ENCODE assay signal across 8 cellular contexts in genomic region chr5:163437011-163437308, GRCh38. TPM values are rescaled to one million over a fixed set of nuclear protein-coding genes. Genes with fewer than 3 reads are reported as not detected.
A peak's percentile ranks its signal among the peaks of the same experiment; 100 is the strongest.
DNase-seq lines count a peak whose midpoint lies in the region; ATAC-seq and TF ChIP-seq lines count a peak whose summit lies in the region.

No MANE protein-coding gene starts in this region.

- H3K27ac ChIP-seq in adrenal gland (peak overlapping the region in 3 of 5 donors; percentile 81 to 92 (median 88)), liver (ENCODE audit: low read depth in 1 of 2, low read length in 2 of 2) (peak overlapping the region; percentile 77 to 85), tibial artery (peak overlapping the region; percentile 87 to 93)

- no peaks in the 10 kb centered on the region for H3K9me3 Mint-ChIP-seq in activated T-cell treated with anti-CD3 and anti-CD28 coated beads, Interleukin-2, amount 50 U/mL, for 24 hours

- no peak for DNase-seq in activated T-cell treated with anti-CD3 and anti-CD28 coated beads, Interleukin-2, amount 50 U/mL, for 24 hours
- DNase-seq in activated T-cell treated with anti-CD3 and anti-CD28 coated beads for 4 hours (no peak), adrenal gland (no peak), tibial artery (no peak), RKO (ENCODE audit: low spot score) (no peak), NCI-H2107 (lab: John Stamatoyannopoulos, UW) (no peak)

- no peak for TF ChIP-seq RAD21 in liver (IDR thresholded peaks at IDR 0.05)

- no peaks in the 10 kb centered on the region for H3K27me3 Mint-ChIP-seq in activated T-cell treated with anti-CD3 and anti-CD28 coated beads, Interleukin-2, amount 50 U/mL, for 24 hours

- H3K36me3 Mint-ChIP-seq in activated T-cell treated with anti-CD3 and anti-CD28 coated beads, Interleukin-2, amount 50 U/mL, for 24 hours (ENCODE audit: low read depth): peaks cover 43% of the 10 kb centered on the region

- peak overlapping the region in 1 of 2 donors; percentile 40 for H3K9ac ChIP-seq in liver (ENCODE audit: low read depth in 1 of 2, low read length in 2 of 2)

- peaks cover 45% of the 10 kb centered on the region for H3K4me1 Mint-ChIP-seq in activated T-cell treated with anti-CD3 and anti-CD28 coated beads, Interleukin-2, amount 50 U/mL, for 24 hours (ENCODE audit: low read depth)

- no peak for ATAC-seq in GM21447 (IDR thresholded peaks at IDR 0.05; ENCODE audit: unreplicated experiment)

- H3K36me3 ChIP-seq in adrenal gland (replicated peaks in 1 of 2) (peaks cover 0 to 14% of the 10 kb centered on the region in 2 donors), liver (ENCODE audit: control insufficient read depth in 4 of 4, insufficient read depth in 3 of 4, low read depth in 1 of 4, low read length in 3 of 4) (peaks cover 2 to 15% (median 6%) of the 10 kb centered on the region in 4 donors), tibial artery (peaks cover 8 to 9% (median 9%) of the 10 kb centered on the region in 3 donors)

- intact Hi-C loops in adrenal gland (cut with DNase I) (no loop called here), tibial artery (cut with DNase I; ENCODE audit: low total_unique reads) (no loop called here)

- H3K4me1 ChIP-seq in adrenal gland (replicated peaks in 1 of 2) (peaks cover 21 to 47% of the 10 kb centered on the region in 2 donors), liver (ENCODE audit: control insufficient read depth in 4 of 4, insufficient read depth in 4 of 4, low read length in 3 of 4) (peaks cover 1 to 58% (median 39%) of the 10 kb centered on the region in 4 donors), tibial artery (peaks cover 0 to 32% (median 11%) of the 10 kb centered on the region in 4 donors)

- no peaks in the 10 kb centered on the region for H3K27me3 ChIP-seq in adrenal gland
- H3K27me3 ChIP-seq in liver (ENCODE audit: control insufficient read depth in 4 of 4, insufficient read depth in 4 of 4, low read length in 3 of 4): no peaks in the 10 kb centered on the region
- no peaks in the 10 kb centered on the region for H3K27me3 ChIP-seq in tibial artery

- peak overlapping the region; percentile 91 for H3K27ac Mint-ChIP-seq in activated T-cell treated with anti-CD3 and anti-CD28 coated beads, Interleukin-2, amount 50 U/mL, for 24 hours

- TF ChIP-seq CTCF in adrenal gland (IDR thresholded peaks at IDR 0.05): no peak
- no peak for TF ChIP-seq CTCF in liver (IDR thresholded peaks at IDR 0.05; ENCODE audit: low read depth, low read length, missing input control)
- no peak for TF ChIP-seq CTCF in tibial artery (IDR thresholded peaks at IDR 0.05)

- WGBS in adrenal gland, 4 donors: 1 to 3% (median 1%) methylated on average over 6 of the region's 6 CpGs
- WGBS in liver: under 1% methylated on average over 6 of the region's 6 CpGs

- H3K9me3 ChIP-seq in adrenal gland (replicated peaks in 1 of 3): no peaks in the 10 kb centered on the region
- no peaks in the 10 kb centered on the region for H3K9me3 ChIP-seq in liver (ENCODE audit: control insufficient read depth in 4 of 4, low read length in 3 of 4)
- no peaks in the 10 kb centered on the region for H3K9me3 ChIP-seq in tibial artery

- no peak for TF ChIP-seq POLR2A in adrenal gland (IDR thresholded peaks at IDR 0.05)

- peak overlapping the region; percentile 87 for H3K4me3 Mint-ChIP-seq in activated T-cell treated with anti-CD3 and anti-CD28 coated beads, Interleukin-2, amount 50 U/mL, for 24 hours

- H3K4me3 ChIP-seq in adrenal gland (peak overlapping the region in 1 of 4 donors; percentile 87), liver (ENCODE audit: low read depth in 1 of 3, low read length in 3 of 3) (peak overlapping the region in 1 of 3 donors; percentile 41), tibial artery (peak overlapping the region; percentile 86 to 95)

TF ChIP-seq in liver, 16 proteins besides CTCF, POLR2A, EP300 and RAD21:
- TF ChIP-seq REST (IDR thresholded peaks at IDR 0.05) (no peak), MAX (IDR thresholded peaks at IDR 0.05) (no peak), ZBTB33 (IDR thresholded peaks at IDR 0.05) (no peak), FOXA1 (IDR thresholded peaks at IDR 0.05) (no peak), HNF4A (conservative IDR thresholded peaks at IDR 0.05) (no peak), TAF1 (conservative IDR thresholded peaks at IDR 0.05) (no peak), FOXA2 (IDR thresholded peaks at IDR 0.05) (peak; percentile 63), ATF3 (IDR thresholded peaks at IDR 0.05) (no peak), RXRA (IDR thresholded peaks at IDR 0.05) (no peak), YY1 (IDR thresholded peaks at IDR 0.05) (peak; percentile 88), EGR1 (IDR thresholded peaks at IDR 0.05; ENCODE audit: low read depth in 2 of 2) (no peak), JUND (IDR thresholded peaks at IDR 0.05) (peak in 1 of 2 donors; percentile 48), NR2F2 (IDR thresholded peaks at IDR 0.05) (no peak)

RNA-seq across cellular contexts. Expression of gene CCNG1, which starts 0.4 kb away (rescaled TPM):
- total RNA-seq in adrenal gland (100 to 1,000 TPM in 7 of 8 donors, 10 to 100 TPM in 1; 67.1 to 198 (median 157) TPM), liver (10 to 100 TPM; 74.2 to 93.7 TPM)
- polyA plus RNA-seq in adrenal gland (10 to 100 TPM; 67.8 to 70.8 (median 70.0) TPM), liver (10 to 100 TPM; 30.9 to 73.9 TPM)

RNA-seq across cellular contexts. Expression of gene NUDCD2, which starts 22.9 kb away (rescaled TPM):
- total RNA-seq in adrenal gland (10 to 100 TPM in 4 of 8 donors, 1 to 10 TPM in 4; 4.0 to 28.1 (median 14.2) TPM), liver (1 to 10 TPM; 1.8 to 4.0 TPM)
- polyA plus RNA-seq in adrenal gland (1 to 10 TPM; 3.5 to 6.5 (median 4.5) TPM), liver (10 to 100 TPM in 1 of 2 donors, 1 to 10 TPM in 1; 4.7 to 32.0 TPM)

RNA-seq across cellular contexts. Expression of gene HMMR, which starts 23.5 kb away (rescaled TPM):
- total RNA-seq in adrenal gland (1 to 10 TPM in 6 of 8 donors, under 1 TPM in 1, not detected in 1; 0.95 to 2.5 (median 1.5) TPM), liver (10 to 100 TPM in 1 of 2 donors, under 1 TPM in 1; 0.33 to 48.5 TPM)
- polyA plus RNA-seq in adrenal gland (1 to 10 TPM in 1 of 3 donors, under 1 TPM in 2; 0.24 to 4.1 (median 0.32) TPM), liver (1 to 10 TPM; 1.0 to 3.7 TPM)
